In the genomic region with DNA sequence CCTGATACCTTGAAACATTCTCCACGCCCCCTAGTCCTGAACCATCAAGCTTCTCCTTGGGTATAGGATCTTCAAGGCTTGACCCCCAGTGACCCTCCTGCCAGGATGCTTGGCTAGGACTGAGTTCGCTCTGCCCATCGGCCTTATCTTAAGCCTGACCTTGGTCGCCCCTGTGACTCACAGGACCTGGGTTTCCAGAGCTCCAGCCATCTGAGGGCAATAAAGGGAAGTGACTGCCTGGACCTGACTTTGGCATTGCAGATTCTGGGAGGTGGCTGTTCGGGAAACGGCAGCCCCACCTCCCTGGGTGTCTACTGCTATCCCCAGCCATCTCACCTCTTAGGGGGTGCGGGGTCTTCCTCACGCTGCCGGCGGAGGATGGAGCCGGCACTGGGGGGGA, we compare ENCODE assay signal across 23 cellular contexts. TPM values are rescaled to one million over a fixed set of nuclear protein-coding genes. Genes with fewer than 3 reads are reported as not detected.
DNase-seq lines count a peak whose midpoint lies in the region; FAIRE-seq and TF ChIP-seq lines count a peak whose summit lies in the region.
"Had no signal": no experiment of that assay in that cellular context is flagged by ENCODE, and none has a peak within 500 bp of the region (broad histone marks: within the 10 kb centered on the region; RNA-seq: fewer than 3 reads in every experiment).

No MANE protein-coding gene starts in this region.

- H3K4me2 ChIP-seq in hepatocyte = no peak overlapping the region

- peaks cover 58% of the 10 kb centered on the region for H3K4me1 ChIP-seq in hepatocyte (ENCODE audit: insufficient read depth)
- H3K4me1 ChIP-seq in small intestine (ENCODE audit: control insufficient read depth in 2 of 2, insufficient read depth in 1 of 2, low read depth in 1 of 2, low read length in 1 of 2) = peaks cover 0 to 3% of the 10 kb centered on the region in 2 donors

- no peak for TF ChIP-seq CTCF in Calu3 (IDR thresholded peaks at IDR 0.05; ENCODE audit: unreplicated experiment)
- no peak for TF ChIP-seq CTCF in hepatocyte (IDR thresholded peaks at IDR 0.05; ENCODE audit: poor library complexity)

- WGBS in hepatocyte (ENCODE audit: low lambda C conversion rate, missing lambda C conversion rate) = 80% methylated on average over 11 of the region's 11 CpGs
- 33 to 63% (median 42%) methylated on average over 11 of the region's 11 CpGs for WGBS in small intestine, 3 donors

- H3K4me3 Mint-ChIP-seq in Calu3 (ENCODE audit: low read depth, unreplicated experiment) = peak overlapping the region; percentile 34
- no peak overlapping the region for H3K4me3 Mint-ChIP-seq in activated T-helper 2 cell treated with anti-CD3 and anti-CD28 coated beads, Interferon-gamma antibody, Interleukin-2, Interleukin-4, amounts not matched to agents 10 μg/mL and 5 μg/mL and 100 μg/mL, durations not matched to agents 14 hours and 24 hours and 36 hours (ENCODE audit: low read depth)
- H3K4me3 Mint-ChIP-seq: activated CD4-positive, alpha-beta T cell treated with anti-CD3 and anti-CD28 coated beads, Interleukin-2, amount 10 ng/mL, durations not matched to agents 24 days and 14 days; activated T-cell treated with anti-CD3 and anti-CD28 coated beads, Interleukin-2, amount 50 U/mL, for 24 hours; CD14-positive monocyte had no signal

- BruUV-seq in Calu3 (replicated peaks; lab: Mats Ljungman, UMichigan) = no TSS peak

- H3K9me3 ChIP-seq in hepatocyte (ENCODE audit: low read depth) = no peaks in the 10 kb centered on the region
- H3K9me3 ChIP-seq in small intestine (ENCODE audit: control insufficient read depth, low read depth) = no peaks in the 10 kb centered on the region

- intact Hi-C loops in Calu3 (cut with micrococcal nuclease; ENCODE audit: unreplicated experiment) = no loop called here
- intact Hi-C loops in activated T-helper 2 cell treated with anti-CD3 and anti-CD28 coated beads, Interferon-gamma antibody, Interleukin-2, Interleukin-4, amounts not matched to agents 10 μg/mL and 5 μg/mL and 100 μg/mL, durations not matched to agents 14 hours and 24 hours and 36 hours (cut with micrococcal nuclease) = loop anchor here (1.0 kb wide), 1 partner anchor 14 kb away; no protein-coding TSS in a partner anchor

- H3K27ac ChIP-seq in hepatocyte (peak overlapping the region; percentile 97), small intestine (ENCODE audit: low read depth in 1 of 2, low read length in 1 of 2) (peak overlapping the region; percentile 95 to 97)

- no peak for FAIRE-seq in small intestine (lab: Jason Lieb, UNC)
- FAIRE-seq: colon, GM12878 had no signal

- peaks cover 52% of the 10 kb centered on the region for H3K4me1 Mint-ChIP-seq in Calu3 (ENCODE audit: low read depth, unreplicated experiment)
- peaks cover 7% of the 10 kb centered on the region for H3K4me1 Mint-ChIP-seq in activated T-helper 2 cell treated with anti-CD3 and anti-CD28 coated beads, Interferon-gamma antibody, Interleukin-2, Interleukin-4, amounts not matched to agents 10 μg/mL and 5 μg/mL and 100 μg/mL, durations not matched to agents 14 hours and 24 hours and 36 hours (ENCODE audit: low read depth)

- CTCF ChIA-PET in Calu3 (lab: Charles Lee) = no interaction called here

- no peak overlapping the region for H3K4me3 ChIP-seq in hepatocyte
- no peak overlapping the region for H3K4me3 ChIP-seq in small intestine (ENCODE audit: low read depth in 1 of 2, low read length in 2 of 2)
- H3K4me3 ChIP-seq: GM12878 had no signal

- H3K9me3 Mint-ChIP-seq in Calu3 (ENCODE audit: low read depth, unreplicated experiment) = no peaks in the 10 kb centered on the region
- H3K9me3 Mint-ChIP-seq in activated T-helper 2 cell treated with anti-CD3 and anti-CD28 coated beads, Interferon-gamma antibody, Interleukin-2, Interleukin-4, amounts not matched to agents 10 μg/mL and 5 μg/mL and 100 μg/mL, durations not matched to agents 14 hours and 24 hours and 36 hours = no peaks in the 10 kb centered on the region
- H3K9me3 Mint-ChIP-seq: activated CD4-positive, alpha-beta T cell treated with anti-CD3 and anti-CD28 coated beads, Interleukin-2, amount 10 ng/mL, durations not matched to agents 24 days and 14 days; activated T-cell treated with anti-CD3 and anti-CD28 coated beads, Interleukin-2, amount 50 U/mL, for 24 hours; CD14-positive monocyte had no signal

- no peaks in the 10 kb centered on the region for H4K20me1 ChIP-seq in hepatocyte (ENCODE audit: insufficient read depth, poor library complexity, severe bottlenecking)

- H3K79me2 ChIP-seq in hepatocyte = no peaks in the 10 kb centered on the region

- no peaks in the 10 kb centered on the region for H3K9me2 ChIP-seq in hepatocyte (replicated peaks; ENCODE audit: insufficient read depth)

- H3K27me3 ChIP-seq in hepatocyte (no peaks in the 10 kb centered on the region), small intestine (ENCODE audit: control insufficient read depth in 2 of 2, insufficient read depth in 2 of 2, low read length in 2 of 2) (no peaks in the 10 kb centered on the region)

- H3K36me3 ChIP-seq in hepatocyte (replicated peaks; ENCODE audit: insufficient read depth, low read depth) (no peaks in the 10 kb centered on the region), small intestine (ENCODE audit: control insufficient read depth in 2 of 2, insufficient read depth in 2 of 2, low read length in 2 of 2) (peaks cover 0 to 7% of the 10 kb centered on the region in 2 donors)

- H2AFZ ChIP-seq in hepatocyte = no peak overlapping the region

- no peaks in the 10 kb centered on the region for H3K27me3 Mint-ChIP-seq in Calu3 (ENCODE audit: unreplicated experiment)
- no peaks in the 10 kb centered on the region for H3K27me3 Mint-ChIP-seq in activated T-helper 2 cell treated with anti-CD3 and anti-CD28 coated beads, Interferon-gamma antibody, Interleukin-2, Interleukin-4, amounts not matched to agents 10 μg/mL and 5 μg/mL and 100 μg/mL, durations not matched to agents 14 hours and 24 hours and 36 hours (ENCODE audit: low read depth)
- H3K27me3 Mint-ChIP-seq: activated T-cell treated with anti-CD3 and anti-CD28 coated beads, Interleukin-2, amount 50 U/mL, for 24 hours had no signal

- DNase-seq in Calu3 = no peak
- DNase-seq in SKM-1 (lab: John Stamatoyannopoulos, UW; ENCODE audit: unreplicated experiment) = peak; percentile 21
- DNase-seq in hepatocyte (ENCODE audit: low spot score) = peak; percentile 66
- DNase-seq in small intestine = peak; percentile 92
- no peak for DNase-seq in T-helper 2 cell
- DNase-seq in COR-L47 (lab: John Stamatoyannopoulos, UW) = no peak
- no peak for DNase-seq in SIG-M5 treated with dmso at 0.1 percent for 504 hours (lab: John Stamatoyannopoulos, UW; ENCODE audit: unreplicated experiment)
- DNase-seq in activated T-helper 2 cell treated with anti-CD3 and anti-CD28 coated beads, Interferon-gamma antibody, Interleukin-2, Interleukin-4, amounts not matched to agents 10 μg/mL and 5 μg/mL and 100 μg/mL, durations not matched to agents 14 hours and 24 hours and 36 hours (ENCODE audit: low spot score) = no peak
- DNase-seq: activated CD4-positive, alpha-beta T cell treated with anti-CD3 and anti-CD28 coated beads, Interleukin-2, amount 10 ng/mL, durations not matched to agents 24 days and 14 days; activated T-cell treated with anti-CD3 and anti-CD28 coated beads, Interleukin-2, amount 50 U/mL, for 24 hours; amygdala; EL; NCI-H1048; NCI-H446; PC-3; stimulated activated CD4-positive, alpha-beta T cell treated with anti-CD3 and anti-CD28 coated beads, Interleukin-1b, Interleukin-23, amount 100 ng/mL, for 48 hours; stimulated activated CD8-positive, alpha-beta memory T cell treated with anti-CD3 and anti-CD28 coated beads, Interleukin-4, amount 100 ng/mL, for 48 hours had no signal

- peak overlapping the region; percentile 72 for H3K27ac Mint-ChIP-seq in Calu3 (ENCODE audit: unreplicated experiment)
- no peak overlapping the region for H3K27ac Mint-ChIP-seq in activated T-helper 2 cell treated with anti-CD3 and anti-CD28 coated beads, Interferon-gamma antibody, Interleukin-2, Interleukin-4, amounts not matched to agents 10 μg/mL and 5 μg/mL and 100 μg/mL, durations not matched to agents 14 hours and 24 hours and 36 hours
- H3K27ac Mint-ChIP-seq: activated CD4-positive, alpha-beta T cell treated with anti-CD3 and anti-CD28 coated beads, Interleukin-2, amount 10 ng/mL, durations not matched to agents 24 days and 14 days; activated T-cell treated with anti-CD3 and anti-CD28 coated beads, Interleukin-2, amount 50 U/mL, for 24 hours had no signal

- H3K36me3 Mint-ChIP-seq in Calu3 (ENCODE audit: insufficient read depth, unreplicated experiment) = peaks cover 70% of the 10 kb centered on the region
- no peaks in the 10 kb centered on the region for H3K36me3 Mint-ChIP-seq in activated T-helper 2 cell treated with anti-CD3 and anti-CD28 coated beads, Interferon-gamma antibody, Interleukin-2, Interleukin-4, amounts not matched to agents 10 μg/mL and 5 μg/mL and 100 μg/mL, durations not matched to agents 14 hours and 24 hours and 36 hours (ENCODE audit: low read depth)
- H3K36me3 Mint-ChIP-seq: CD14-positive monocyte had no signal

RNA-seq across cellular contexts. Expression of a gene that starts 15.4 kb away (rescaled TPM):
- total RNA-seq in Calu3 (2022) (40.5 and 49.2 TPM in 2 replicates), hepatocyte (19.1 and 23.4 TPM in 2 replicates)
- polyA plus RNA-seq in hepatocyte (28.7 and 31.2 TPM in 2 replicates), small intestine (100 to 1,000 TPM in 2 of 3 donors, 10 to 100 TPM in 1; 48.2 to 129 (median 129) TPM)
- total RNA-seq in activated T-helper 2 cell treated with anti-CD3 and anti-CD28 coated beads, Interferon-gamma antibody, Interleukin-2, Interleukin-4, amounts not matched to agents 10 μg/mL and 5 μg/mL and 100 μg/mL, durations not matched to agents 14 hours and 24 hours and 36 hours = 0.09 TPM in 1 of 2 replicates, not detected in the other
- total RNA-seq: activated CD4-positive, alpha-beta T cell treated with anti-CD3 and anti-CD28 coated beads, Interleukin-2, amount 10 ng/mL, durations not matched to agents 24 days and 14 days; mononuclear cell; T-helper 1 cell treated with Interleukin-12 subunit alpha and Interleukin-12 subunit beta and Interleukin-4 antibody, amounts not matched to agents 30 ng/mL and 1 ng/mL, for 36 hours had no signal
- polyA plus RNA-seq: CD14-positive monocyte had no signal

RNA-seq across cellular contexts. Expression of a gene that starts 17.7 kb away (rescaled TPM):
- total RNA-seq in Calu3 (2022) = 19.0 and 22.1 TPM in 2 replicates
- total RNA-seq in hepatocyte = 1.7 and 3.3 TPM in 2 replicates
- 3.3 and 6.3 TPM in 2 replicates for polyA plus RNA-seq in hepatocyte
- polyA plus RNA-seq in small intestine = 10 to 100 TPM; 19.2 to 21.3 (median 20.5) TPM
- total RNA-seq in activated T-helper 2 cell treated with anti-CD3 and anti-CD28 coated beads, Interferon-gamma antibody, Interleukin-2, Interleukin-4, amounts not matched to agents 10 μg/mL and 5 μg/mL and 100 μg/mL, durations not matched to agents 14 hours and 24 hours and 36 hours = 166 and 168 TPM in 2 replicates
- total RNA-seq: HT1080 had no signal

RNA-seq across cellular contexts. Expression of a gene that starts 56.4 kb away (rescaled TPM):
- total RNA-seq in Calu3 (2022) (156 and 162 TPM in 2 replicates), hepatocyte (31.4 and 34.6 TPM in 2 replicates)
- polyA plus RNA-seq in hepatocyte (146 and 149 TPM in 2 replicates), small intestine (10 to 100 TPM; 19.7 to 81.5 (median 29.5) TPM)
- 0.74 and 1.1 TPM in 2 replicates for total RNA-seq in activated T-helper 2 cell treated with anti-CD3 and anti-CD28 coated beads, Interferon-gamma antibody, Interleukin-2, Interleukin-4, amounts not matched to agents 10 μg/mL and 5 μg/mL and 100 μg/mL, durations not matched to agents 14 hours and 24 hours and 36 hours

Comparison
In these comparisons a context has a peak if more than half of its experiments do, and no peak if none do; other contexts are left out.
1. DNase-seq: peak in SKM-1 (single experiment), hepatocyte (single experiment) and small intestine (single experiment); none in Calu3 (single experiment), T-helper 2 cell (0 of 5), COR-L47 (single experiment), SIG-M5 treated with dmso at 0.1 percent for 504 hours (single experiment) and activated T-helper 2 cell treated with anti-CD3 and anti-CD28 coated beads, Interferon-gamma antibody, Interleukin-2, Interleukin-4, amounts not matched to agents 10 μg/mL and 5 μg/mL and 100 μg/mL, durations not matched to agents 14 hours and 24 hours and 36 hours (single experiment).
2. RNA of a gene that starts 15.4 kb away (total RNA-seq): 40.5 to 49.2 TPM in Calu3 and 19.1 to 23.4 TPM in hepatocyte; 0.09 TPM in activated T-helper 2 cell treated with anti-CD3 and anti-CD28 coated beads, Interferon-gamma antibody, Interleukin-2, Interleukin-4, amounts not matched to agents 10 μg/mL and 5 μg/mL and 100 μg/mL, durations not matched to agents 14 hours and 24 hours and 36 hours; every median in the first group is over 10 times any median in the second.
3. RNA of a gene that starts 56.4 kb away (total RNA-seq): 156 to 162 TPM in Calu3 and 31.4 to 34.6 TPM in hepatocyte; 0.74 to 1.1 TPM in activated T-helper 2 cell treated with anti-CD3 and anti-CD28 coated beads, Interferon-gamma antibody, Interleukin-2, Interleukin-4, amounts not matched to agents 10 μg/mL and 5 μg/mL and 100 μg/mL, durations not matched to agents 14 hours and 24 hours and 36 hours; every median in the first group is over 10 times any median in the second.